ENCODE assay signal across 8 cellular contexts in genomic region chr6:24666097-24666615, GRCh38. TPM values are rescaled to one million over a fixed set of nuclear protein-coding genes. Genes with fewer than 3 reads are reported as not detected.
DNase-seq lines count a peak whose midpoint lies in the region; ATAC-seq and TF ChIP-seq lines count a peak whose summit lies in the region.

No MANE protein-coding gene starts in this region.

- no peak for TF ChIP-seq EP300 in upper lobe of left lung (IDR thresholded peaks at IDR 0.05)

- no peaks in the 10 kb centered on the region for H3K27me3 Mint-ChIP-seq in activated CD8-positive, alpha-beta T cell treated with anti-CD3 and anti-CD28 coated beads for 36 hours
- H3K27me3 Mint-ChIP-seq in natural killer cell (ENCODE audit: low read depth in 2 of 2) = no peaks in the 10 kb centered on the region

- peak overlapping the region; percentile 91 for H3K4me3 Mint-ChIP-seq in activated CD8-positive, alpha-beta T cell treated with anti-CD3 and anti-CD28 coated beads for 36 hours
- peak overlapping the region; percentile 98 for H3K4me3 Mint-ChIP-seq in natural killer cell

- H3K36me3 Mint-ChIP-seq in activated CD8-positive, alpha-beta T cell treated with anti-CD3 and anti-CD28 coated beads for 36 hours (ENCODE audit: low read depth) = peaks cover 52% of the 10 kb centered on the region
- H3K36me3 Mint-ChIP-seq in natural killer cell = no peaks in the 10 kb centered on the region

- peaks cover 37% of the 10 kb centered on the region for H3K4me1 Mint-ChIP-seq in activated CD8-positive, alpha-beta T cell treated with anti-CD3 and anti-CD28 coated beads for 36 hours (ENCODE audit: low read depth)
- peaks cover 68 to 72% of the 10 kb centered on the region in 2 donors for H3K4me1 Mint-ChIP-seq in natural killer cell

- peaks cover 8% of the 10 kb centered on the region for H3K9me3 Mint-ChIP-seq in activated CD8-positive, alpha-beta T cell treated with anti-CD3 and anti-CD28 coated beads for 36 hours
- no peaks in the 10 kb centered on the region for H3K9me3 Mint-ChIP-seq in natural killer cell

- peaks cover 18% of the 10 kb centered on the region for H3K9me3 ChIP-seq in HUES64 (ENCODE audit: insufficient read depth, low read depth, low read length)
- H3K9me3 ChIP-seq in upper lobe of left lung = peaks cover 0 to 4% (median 0%) of the 10 kb centered on the region in 4 donors

- H3K4me3 ChIP-seq in HUES64 (ENCODE audit: low read length) (peak overlapping the region; percentile 99), upper lobe of left lung (peak overlapping the region; percentile 75 to 91 (median 89))

- DNase-seq in ELR (ENCODE audit: low read depth) (peak; percentile 53), fibroblast of gingiva (ENCODE audit: low read depth) (peak; percentile 10), natural killer cell (no peak), upper lobe of left lung (peak; percentile 64 to 80), ecto neural progenitor cell (ENCODE audit: low spot score) (no peak)
- peak; percentile 54 for DNase-seq in activated CD8-positive, alpha-beta T cell treated with anti-CD3 and anti-CD28 coated beads for 36 hours

- no peak for TF ChIP-seq POLR2A in upper lobe of left lung (IDR thresholded peaks at IDR 0.05)

- POLR2A ChIA-PET in activated CD8-positive, alpha-beta T cell treated with anti-CD3 and anti-CD28 coated beads for 36 hours (lab: Charles Lee) = interaction anchor here (0.6 to 3.4 kb wide), 8 partner anchors 8 to 119 kb away, joined by 3 to 15 read pairs (median 4); partner anchors contain the start of genes C6orf62 and KIAA0319

- no peak for TF ChIP-seq CTCF in activated CD8-positive, alpha-beta T cell treated with anti-CD3 and anti-CD28 coated beads for 36 hours (IDR thresholded peaks at IDR 0.05)
- TF ChIP-seq CTCF in natural killer cell (IDR thresholded peaks at IDR 0.05) (no peak), upper lobe of left lung (IDR thresholded peaks at IDR 0.05) (no peak)

- intact Hi-C loops in activated CD8-positive, alpha-beta T cell treated with anti-CD3 and anti-CD28 coated beads for 36 hours (cut with micrococcal nuclease) = no loop called here
- intact Hi-C loops in natural killer cell (cut with micrococcal nuclease) = loop anchor here (10.0 kb wide), 1 partner anchor 109 kb away; the partner anchor contains the start of gene GMNN

- peaks cover 7% of the 10 kb centered on the region; the same call in 1 of the 2 replicates for H3K4me1 ChIP-seq in HUES64 (ENCODE audit: insufficient read depth, low read length)
- peaks cover 24 to 44% (median 26%) of the 10 kb centered on the region in 4 donors for H3K4me1 ChIP-seq in upper lobe of left lung

- H3K27me3 ChIP-seq in HUES64 (ENCODE audit: insufficient read depth, low read length) = no peaks in the 10 kb centered on the region
- no peaks in the 10 kb centered on the region for H3K27me3 ChIP-seq in upper lobe of left lung

- H3K36me3 ChIP-seq in HUES64 (ENCODE audit: insufficient read depth, low read length) = peaks cover 55% of the 10 kb centered on the region
- H3K36me3 ChIP-seq in upper lobe of left lung = peaks cover 0 to 14% (median 7%) of the 10 kb centered on the region in 4 donors

- CTCF ChIA-PET in activated CD8-positive, alpha-beta T cell treated with anti-CD3 and anti-CD28 coated beads for 36 hours (lab: Charles Lee) = interaction anchor here (0.8 to 2.9 kb wide), 12 partner anchors 18 to 352 kb away, joined by 3 to 11 read pairs (median 5); no protein-coding TSS in a partner anchor

- ATAC-seq in GM21528 (IDR thresholded peaks at IDR 0.05; ENCODE audit: low FRiP score, unreplicated experiment) (peak; percentile 53), natural killer cell (peak; percentile 18 to 46 (median 33)), upper lobe of left lung (ENCODE audit: low FRiP score in 2 of 2) (peak; percentile 55 to 70)
- peak; percentile 38 for ATAC-seq in activated CD8-positive, alpha-beta T cell treated with anti-CD3 and anti-CD28 coated beads for 36 hours

- WGBS in HUES64 = 2% methylated on average over 26 of the region's 26 CpGs
- WGBS in upper lobe of left lung, 2 donors = 0 to 1% methylated on average over 16 to 26 of the region's 26 CpGs

- H3K9ac ChIP-seq in HUES64 (ENCODE audit: low read depth, low read length) = peak overlapping the region; percentile 96

- peak overlapping the region; percentile 99 for H3K27ac Mint-ChIP-seq in activated CD8-positive, alpha-beta T cell treated with anti-CD3 and anti-CD28 coated beads for 36 hours
- peak overlapping the region; percentile 96 to 98 for H3K27ac Mint-ChIP-seq in natural killer cell

- H3K27ac ChIP-seq in HUES64 (ENCODE audit: low read depth, low read length) = peak overlapping the region; percentile 94
- H3K27ac ChIP-seq in upper lobe of left lung = peak overlapping the region; percentile 90 to 97 (median 93)

RNA-seq across cellular contexts. Expression of gene TDP2, which starts 0.5 kb away (rescaled TPM):
- polyA plus RNA-seq in HUES64 (2013, experiment 1 of 2) = 51.3 TPM
- 47.4 TPM for polyA plus RNA-seq in HUES64 (2013, experiment 2 of 2)
- 10 to 100 TPM; 37.4 to 39.8 TPM for total RNA-seq in activated CD8-positive, alpha-beta T cell treated with anti-CD3 and anti-CD28 coated beads for 36 hours
- 10 to 100 TPM; 43.2 to 51.9 (median 49.5) TPM for total RNA-seq in natural killer cell
- 100 to 1,000 TPM in 1 of 6 donors, 10 to 100 TPM in 5; 33.8 to 101 (median 37.0) TPM for total RNA-seq in upper lobe of left lung

RNA-seq across cellular contexts. Expression of gene ACOT13, which starts 0.7 kb away (rescaled TPM):
- 44.8 TPM for polyA plus RNA-seq in HUES64 (2013, experiment 1 of 2)
- polyA plus RNA-seq in HUES64 (2013, experiment 2 of 2) = 61.1 TPM
- total RNA-seq in activated CD8-positive, alpha-beta T cell treated with anti-CD3 and anti-CD28 coated beads for 36 hours = 10 to 100 TPM; 28.9 to 33.6 TPM
- total RNA-seq in natural killer cell = 1 to 10 TPM; 3.2 to 4.3 (median 4.2) TPM
- total RNA-seq in upper lobe of left lung = 10 to 100 TPM in 3 of 6 donors, 1 to 10 TPM in 3; 5.2 to 20.2 (median 10.5) TPM

RNA-seq across cellular contexts. Expression of gene KIAA0319, which starts 20.2 kb away (rescaled TPM):
- polyA plus RNA-seq in HUES64 (2013, experiment 1 of 2) = 0.35 TPM
- 0.25 TPM for polyA plus RNA-seq in HUES64 (2013, experiment 2 of 2)
- total RNA-seq in activated CD8-positive, alpha-beta T cell treated with anti-CD3 and anti-CD28 coated beads for 36 hours = under 1 TPM in 1 of 2 experiments, not detected in 1; 0.05 TPM
- under 1 TPM in 1 of 3 donors, not detected in 2; 0.08 TPM for total RNA-seq in natural killer cell
- 1 to 10 TPM in 5 of 6 donors, under 1 TPM in 1; 0.26 to 5.1 (median 2.3) TPM for total RNA-seq in upper lobe of left lung

RNA-seq across cellular contexts. Expression of gene C6orf62, which starts 52.8 kb away (rescaled TPM):
- polyA plus RNA-seq in HUES64 (2013, experiment 1 of 2) = 71.8 TPM
- 59.2 TPM for polyA plus RNA-seq in HUES64 (2013, experiment 2 of 2)
- total RNA-seq in activated CD8-positive, alpha-beta T cell treated with anti-CD3 and anti-CD28 coated beads for 36 hours = 100 to 1,000 TPM; 103 to 106 TPM
- total RNA-seq in natural killer cell (100 to 1,000 TPM; 129 to 163 (median 130) TPM), upper lobe of left lung (100 to 1,000 TPM in 2 of 6 donors, 10 to 100 TPM in 4; 41.9 to 131 (median 95.3) TPM)

Comparison
In these comparisons a context has a peak if more than half of its experiments do, and no peak if none do; other contexts are left out.
1. DNase-seq: peak in ELR (single experiment), activated CD8-positive, alpha-beta T cell treated with anti-CD3 and anti-CD28 coated beads for 36 hours (single experiment), fibroblast of gingiva (single experiment) and upper lobe of left lung (2 of 2); none in natural killer cell (single experiment) and ecto neural progenitor cell (single experiment).
2. Peak in every context shown above with its lines, with median percentiles within 50 percentile points of each other: ATAC-seq.